In genomic region chrX:65534450-65535292, GRCh38 we compare ENCODE assay signal across 8 cellular contexts.
A peak's percentile ranks its signal among the peaks of the same experiment; 100 is the strongest.
DNase-seq lines count a peak whose midpoint lies in the region; ATAC-seq lines count a peak whose summit lies in the region.

TSS of gene LAS1L (minus strand) at chrX:65534787. CDS start at chrX:65534715, 72 bp downstream.

- DNase-seq in AG08396 (ENCODE audit: low spot score) (peak; percentile 92), NCI-H345 treated with DMSO at 0.1 percent for 48 hours (lab: John Stamatoyannopoulos, UW; ENCODE audit: unreplicated experiment) (peak; percentile 87), iris pigment epithelial cell (ENCODE audit: low read depth) (peak; percentile 94)
- peak; percentile 66 to 75 (median 72) for DNase-seq in activated CD4-positive, CD25-positive, alpha-beta regulatory T cell (lab: John Stamatoyannopoulos, UW)
- DNase-seq in central memory CD4-positive, alpha-beta T cell = peak; percentile 91
- DNase-seq in stimulated activated CD4-positive, alpha-beta T cell treated with anti-CD3 and anti-CD28 coated beads, Interleukin-12 subunit alpha, Interleukin-12 subunit beta, amount 100 ng/mL, for 4 hours = peak; percentile 77

- peak; percentile 100 for ATAC-seq in GM19023 (IDR thresholded peaks at IDR 0.05; ENCODE audit: unreplicated experiment)
- peak; percentile 100 for ATAC-seq in HG03280 (IDR thresholded peaks at IDR 0.05; ENCODE audit: unreplicated experiment)

Comparison
In these comparisons a context has a peak if more than half of its experiments do, and no peak if none do; other contexts are left out.
1. Peak in every context shown above with its lines: DNase-seq and ATAC-seq.